1 cellular context compared by ENCODE assay signal in the genomic region with DNA sequence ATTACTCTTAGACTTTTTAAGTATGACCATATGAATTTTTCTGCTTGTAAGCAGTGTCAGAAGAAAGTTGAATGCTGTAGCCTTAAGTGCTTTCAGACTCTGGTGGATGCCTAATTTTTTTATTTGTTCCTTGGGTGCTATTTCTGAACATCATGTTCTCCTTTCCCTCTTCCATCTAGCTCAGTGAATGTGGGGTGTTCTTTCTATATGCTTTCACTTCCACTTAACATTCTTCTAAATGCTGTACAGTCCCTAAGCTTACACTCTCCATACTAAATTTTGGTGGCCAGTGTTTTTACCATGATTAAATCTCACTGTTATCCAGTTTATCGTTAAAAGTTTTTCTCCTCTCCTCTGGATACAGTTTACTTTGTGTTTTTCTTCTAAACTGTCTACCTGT.
TF ChIP-seq lines count a peak whose summit lies in the region.

No MANE protein-coding gene starts in this region.

TF ChIP-seq in WTC11, 78 proteins besides CTCF, POLR2A, EP300 and RAD21 (continued from another document):
- TF ChIP-seq, protein P1, sequence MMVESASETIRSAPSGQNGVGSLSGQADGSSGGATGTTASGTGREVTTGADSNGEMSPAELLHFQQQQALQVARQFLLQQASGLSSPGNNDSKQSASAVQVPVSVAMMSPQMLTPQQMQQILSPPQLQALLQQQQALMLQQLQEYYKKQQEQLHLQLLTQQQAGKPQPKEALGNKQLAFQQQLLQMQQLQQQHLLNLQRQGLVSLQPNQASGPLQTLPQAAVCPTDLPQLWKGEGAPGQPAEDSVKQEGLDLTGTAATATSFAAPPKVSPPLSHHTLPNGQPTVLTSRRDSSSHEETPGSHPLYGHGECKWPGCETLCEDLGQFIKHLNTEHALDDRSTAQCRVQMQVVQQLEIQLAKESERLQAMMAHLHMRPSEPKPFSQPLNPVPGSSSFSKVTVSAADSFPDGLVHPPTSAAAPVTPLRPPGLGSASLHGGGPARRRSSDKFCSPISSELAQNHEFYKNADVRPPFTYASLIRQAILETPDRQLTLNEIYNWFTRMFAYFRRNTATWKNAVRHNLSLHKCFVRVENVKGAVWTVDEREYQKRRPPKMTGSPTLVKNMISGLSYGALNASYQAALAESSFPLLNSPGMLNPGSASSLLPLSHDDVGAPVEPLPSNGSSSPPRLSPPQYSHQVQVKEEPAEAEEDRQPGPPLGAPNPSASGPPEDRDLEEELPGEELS (CRISPR knock-in tag; IDR thresholded peaks at IDR 0.05): no peak
- TF ChIP-seq JUN (CRISPR knock-in tag; IDR thresholded peaks at IDR 0.05): no peak
- TF ChIP-seq GABPB1 (CRISPR knock-in tag; IDR thresholded peaks at IDR 0.05): no peak
- no peak for TF ChIP-seq PRRX2 (CRISPR knock-in tag; IDR thresholded peaks at IDR 0.05)
- TF ChIP-seq KAT7 (CRISPR knock-in tag; IDR thresholded peaks at IDR 0.05; ENCODE audit: borderline replicate concordance): no peak
- no peak for TF ChIP-seq STAT6 (CRISPR knock-in tag; conservative IDR thresholded peaks at IDR 0.05; ENCODE audit: low read depth)
- TF ChIP-seq ZNF232 (CRISPR knock-in tag; IDR thresholded peaks at IDR 0.05): no peak
- no peak for TF ChIP-seq CREB1 (CRISPR knock-in tag; IDR thresholded peaks at IDR 0.05)
- no peak for TF ChIP-seq FOXP1 (CRISPR knock-in tag; IDR thresholded peaks at IDR 0.05; ENCODE audit: borderline replicate concordance)
TF ChIP-seq in WTC11: peak in this region for 0.
